Comparison of ENCODE assay signal across 9 cellular contexts in genomic region chr3:127305499-127305898, GRCh38. TPM values are rescaled to one million over a fixed set of nuclear protein-coding genes. Genes with fewer than 3 reads are reported as not detected.
"Had no signal": no experiment of that assay in that cellular context is flagged by ENCODE, and none has a peak within 500 bp of the region (broad histone marks: within the 10 kb centered on the region; RNA-seq: fewer than 3 reads in every experiment).

No MANE protein-coding gene starts in this region.

- H3K4me3 ChIP-seq: GM23338 had no signal

- H3K4me2 ChIP-seq: GM23338 had no signal

- DNase-seq: H9, HCEC 1CT, KBM-7 had no signal

- H2AFZ ChIP-seq: GM23338 had no signal

- H3K27ac ChIP-seq: HL-60 had no signal

RNA-seq across cellular contexts. Expression of gene PRR20G, which starts 17.7 kb away (rescaled TPM):
- total RNA-seq: GM23338, H1, HepG2, HT1080 had no signal
- polyA plus RNA-seq: HepG2, IgD-negative memory B cell had no signal
